Comparison of ENCODE assay signal across 18 cellular contexts in the genomic region with DNA sequence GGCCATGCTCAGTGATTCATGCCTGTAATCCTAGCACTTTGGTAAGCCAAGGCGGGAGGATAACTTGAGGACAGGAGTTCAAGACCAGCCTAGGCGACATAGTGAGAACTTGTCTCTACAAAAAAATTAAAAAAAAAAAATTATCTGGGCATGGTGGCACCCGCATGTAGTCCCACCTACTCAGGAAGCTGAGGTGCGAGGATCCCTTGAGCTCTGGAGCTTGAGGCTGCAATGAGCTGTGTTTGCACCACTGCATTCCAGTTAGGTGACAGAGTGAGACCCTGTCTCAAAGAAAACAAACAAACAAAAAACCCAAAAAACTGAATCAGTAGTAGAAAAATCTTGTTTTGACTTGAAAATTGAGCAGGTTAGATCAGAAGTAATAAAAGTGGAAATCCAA.
A peak's percentile ranks its signal among the peaks of the same experiment; 100 is the strongest.
DNase-seq lines count a peak whose midpoint lies in the region; ATAC-seq and TF ChIP-seq lines count a peak whose summit lies in the region.
"Had no signal": no experiment of that assay in that cellular context is flagged by ENCODE, and none has a peak within 500 bp of the region (broad histone marks: within the 10 kb centered on the region; RNA-seq: fewer than 3 reads in every experiment).

No MANE protein-coding gene starts in this region.

- no peak overlapping the region for H2BK15ac ChIP-seq in neuronal stem cell (ENCODE audit: low read length)

- H3K9ac ChIP-seq in HUES64 (ENCODE audit: low read depth, low read length) (no peak overlapping the region), neuronal stem cell (ENCODE audit: low read depth, low read length, poor library complexity) (no peak overlapping the region)
- H3K9ac ChIP-seq: BLaER1 had no signal

- TF ChIP-seq CTCF in chondrocyte (IDR thresholded peaks at IDR 0.05) = no peak

- POLR2A ChIA-PET in T-cell (lab: Charles Lee) = no interaction called here

- 86% methylated on average over 4 of the region's 4 CpGs for WGBS in HUES64
- WGBS in neuronal stem cell (ENCODE audit: extremely low coverage in 2 of 2, insufficient read length in 2 of 2, insufficient replicate concordance in 1 of 2), 2 donors = no CpG with 5 or more reads among the region's 4 CpGs

- H3K4me2 ChIP-seq in neuronal stem cell (ENCODE audit: insufficient read depth, low read length, poor library complexity, severe bottlenecking) = no peak overlapping the region
- H3K4me2 ChIP-seq: BLaER1 had no signal

- H3K4me1 Mint-ChIP-seq in chondrocyte (ENCODE audit: low read depth) (peaks cover 98% of the 10 kb centered on the region), T-cell (peaks cover 5 to 7% (median 6%) of the 10 kb centered on the region in 3 donors)

- H4K91ac ChIP-seq in neuronal stem cell (ENCODE audit: low read depth, low read length, poor library complexity) = no peak overlapping the region

- peak overlapping the region; percentile 99 for H3K27ac ChIP-seq in ACC112 (ENCODE audit: low read depth, low read length)
- peak overlapping the region; percentile 3; the same call in 1 of the 2 replicates for H3K27ac ChIP-seq in HUES64 (ENCODE audit: low read depth, low read length)
- H3K27ac ChIP-seq in neuronal stem cell (replicated peaks; ENCODE audit: low read length) = peak overlapping the region; percentile 86
- H3K27ac ChIP-seq: BLaER1, vagina had no signal

- H4K8ac ChIP-seq in neuronal stem cell (ENCODE audit: low read depth, low read length) = no peak overlapping the region

- H3K79me1 ChIP-seq in neuronal stem cell (ENCODE audit: low read depth, low read length) = peaks cover 3% of the 10 kb centered on the region

- H3K9me3 Mint-ChIP-seq in chondrocyte (ENCODE audit: low read depth) (no peaks in the 10 kb centered on the region), T-cell (no peaks in the 10 kb centered on the region)

- H2AK5ac ChIP-seq in neuronal stem cell (ENCODE audit: low read depth, low read length) = no peak overlapping the region

- peak overlapping the region; percentile 88 for H3K27ac Mint-ChIP-seq in chondrocyte (ENCODE audit: unreplicated experiment)
- no peak overlapping the region for H3K27ac Mint-ChIP-seq in T-cell

- H3K36me3 Mint-ChIP-seq in chondrocyte (ENCODE audit: low read depth) = peaks cover 5% of the 10 kb centered on the region
- H3K36me3 Mint-ChIP-seq in T-cell = peaks cover 3% of the 10 kb centered on the region

- H2AFZ ChIP-seq in ACC112 (ENCODE audit: low read length, unreplicated experiment) (no peak overlapping the region), neuronal stem cell (ENCODE audit: low read length) (no peak overlapping the region)

- H3K4ac ChIP-seq in neuronal stem cell (ENCODE audit: low read length) = no peak overlapping the region

- ATAC-seq in T-cell (replicated peaks in 1 of 4) = no peak
- no peak for ATAC-seq in GM19035 (IDR thresholded peaks at IDR 0.05; ENCODE audit: unreplicated experiment)
- ATAC-seq: HCT116, left colon had no signal

- H3K4me1 ChIP-seq in ACC112 (ENCODE audit: control insufficient read depth, insufficient read depth, low read length, unreplicated experiment) = peaks cover 99% of the 10 kb centered on the region
- H3K4me1 ChIP-seq in HUES64 (ENCODE audit: insufficient read depth, low read length) = peaks cover 53% of the 10 kb centered on the region
- H3K4me1 ChIP-seq in neuronal stem cell (ENCODE audit: control insufficient read depth in 2 of 2, insufficient read depth in 1 of 2, low read depth in 1 of 2, low read length in 2 of 2) = peaks cover 33 to 37% of the 10 kb centered on the region in 2 donors

- no peaks in the 10 kb centered on the region for H3K27me3 ChIP-seq in ACC112 (ENCODE audit: insufficient read depth, low read length)
- H3K27me3 ChIP-seq in HUES64 (ENCODE audit: insufficient read depth, low read length) = no peaks in the 10 kb centered on the region
- H3K27me3 ChIP-seq in neuronal stem cell (ENCODE audit: control insufficient read depth in 3 of 3, insufficient read depth in 3 of 3, low read depth in 1 of 3, low read length in 3 of 3) = no peaks in the 10 kb centered on the region
- H3K27me3 ChIP-seq: BLaER1, esophagus squamous epithelium, vagina had no signal

- CTCF ChIA-PET in T-cell (lab: Charles Lee) = no interaction called here

- H3K4me3 Mint-ChIP-seq in chondrocyte (ENCODE audit: unreplicated experiment) (no peak overlapping the region), T-cell (no peak overlapping the region)

- H3K18ac ChIP-seq in neuronal stem cell (ENCODE audit: low read length) = no peak overlapping the region

- H3K27me3 Mint-ChIP-seq in chondrocyte (ENCODE audit: low read depth) (no peaks in the 10 kb centered on the region), T-cell (peaks cover 0 to 6% of the 10 kb centered on the region in 2 donors)

- peaks cover 86% of the 10 kb centered on the region for H3K79me2 ChIP-seq in ACC112 (ENCODE audit: control insufficient read depth, insufficient read depth, low read length, unreplicated experiment)

- no peak for DNase-seq in chondrocyte (ENCODE audit: low spot score)
- no peak for DNase-seq in neuronal stem cell (ENCODE audit: low spot score)
- DNase-seq in stimulated activated CD4-positive, alpha-beta T cell treated with anti-CD3 and anti-CD28 coated beads, Interleukin-2, amount 100 ng/mL, for 48 hours = no peak
- no peak for DNase-seq in T-cell
- DNase-seq in occipital lobe (lab: John Stamatoyannopoulos, UW) = no peak
- DNase-seq: activated CD4-positive, alpha-beta T cell treated with anti-CD3 and anti-CD28 coated beads for 48 hours; Calu3; esophagus squamous epithelium; left colon; NCI-H748 treated with DMSO at 0.1 percent for 48 hours; Right ventricle myocardium superior; stimulated activated CD4-positive, alpha-beta T cell treated with anti-CD3 and anti-CD28 coated beads, Interleukin-12 subunit alpha, Interleukin-12 subunit beta, amount 100 ng/mL, for 4 hours had no signal

- H3K23ac ChIP-seq in neuronal stem cell (ENCODE audit: low read depth, low read length, poor library complexity) = no peak overlapping the region

- H3K36me3 ChIP-seq in ACC112 (ENCODE audit: insufficient read depth, low read length) (peaks cover 16% of the 10 kb centered on the region; the same call in 1 of the 2 replicates), HUES64 (ENCODE audit: insufficient read depth, low read length) (no peaks in the 10 kb centered on the region), neuronal stem cell (replicated peaks in 1 of 2; ENCODE audit: control insufficient read depth in 2 of 2, insufficient read depth in 2 of 2, low read length in 2 of 2) (peaks cover 3 to 5% of the 10 kb centered on the region in 2 donors)
- H3K36me3 ChIP-seq: esophagus squamous epithelium, vagina had no signal

- no peak overlapping the region for H2BK120ac ChIP-seq in neuronal stem cell (ENCODE audit: low read depth, low read length)

- H2BK5ac ChIP-seq in neuronal stem cell (ENCODE audit: low read length) = no peak overlapping the region

- H2BK12ac ChIP-seq in neuronal stem cell (ENCODE audit: low read length) = no peak overlapping the region

- no peak overlapping the region for H3K14ac ChIP-seq in neuronal stem cell (ENCODE audit: low read length)

- H3K9me3 ChIP-seq in HUES64 (ENCODE audit: insufficient read depth, low read depth, low read length) (no peaks in the 10 kb centered on the region), neuronal stem cell (replicated peaks in 1 of 2; ENCODE audit: control insufficient read depth in 2 of 2, insufficient read depth in 1 of 2, low read depth in 1 of 2, low read length in 2 of 2) (peaks cover 0 to 2% of the 10 kb centered on the region in 2 donors)
- H3K9me3 ChIP-seq: BLaER1, esophagus squamous epithelium, vagina had no signal

- H3K4me3 ChIP-seq in ACC112 (ENCODE audit: low read depth, low read length) = no peak overlapping the region
- no peak overlapping the region for H3K4me3 ChIP-seq in HUES64 (ENCODE audit: low read length)
- no peak overlapping the region for H3K4me3 ChIP-seq in neuronal stem cell (ENCODE audit: low read length in 2 of 2)
- H3K4me3 ChIP-seq: BLaER1, esophagus squamous epithelium, vagina had no signal

Comparison
In these comparisons a context has a peak if more than half of its experiments do, and no peak if none do; other contexts are left out.
1. H3K27ac ChIP-seq: peak in every context shown above with its lines; median percentile 99 in ACC112; 86 in neuronal stem cell; 3 in HUES64.